30 cellular contexts compared by ENCODE assay signal in the genomic region with DNA sequence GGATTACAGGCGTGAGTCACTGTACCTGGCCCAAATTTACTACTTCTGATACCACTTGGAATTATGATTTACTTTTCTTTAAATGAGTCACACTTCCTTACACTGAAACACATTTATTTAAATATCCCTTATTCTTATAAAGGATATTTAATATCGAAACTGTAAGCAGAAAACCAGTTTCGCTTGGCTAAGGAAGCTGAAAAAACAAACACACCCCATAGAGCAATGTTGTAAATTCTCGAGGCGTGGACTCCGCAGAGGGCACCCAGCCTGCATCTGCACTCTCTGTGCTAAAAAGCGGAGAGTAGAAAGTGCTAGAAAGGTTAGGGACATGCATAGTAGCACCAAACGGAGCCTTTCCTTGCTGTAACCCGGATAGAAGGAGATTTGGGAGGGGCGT.
A peak's percentile ranks its signal among the peaks of the same experiment; 100 is the strongest.
DNase-seq lines count a peak whose midpoint lies in the region; ATAC-seq and TF ChIP-seq lines count a peak whose summit lies in the region.
"Had no signal": no experiment of that assay in that cellular context is flagged by ENCODE, and none has a peak within 500 bp of the region (broad histone marks: within the 10 kb centered on the region; RNA-seq: fewer than 3 reads in every experiment).

No MANE protein-coding gene starts in this region.

- H2BK5ac ChIP-seq in neuronal stem cell (ENCODE audit: low read length) = no peak overlapping the region

- DNase-seq in Caki2 (ENCODE audit: low read depth) (peak; percentile 29), RWPE1 (ENCODE audit: low spot score) (peak; percentile 74), esophagus squamous epithelium (lab: John Stamatoyannopoulos, UW) (no peak), neuronal stem cell (ENCODE audit: low spot score) (no peak), Peyer's patch (no peak), hypothalamus (lab: John Stamatoyannopoulos, UW) (no peak), T-helper 9 cell (no peak)
- no peak for DNase-seq in stimulated activated effector memory CD8-positive, alpha-beta T cell treated with anti-CD3 and anti-CD28 coated beads, Interleukin-12 subunit alpha, Interleukin-12 subunit beta, amount 100 ng/mL, for 72 hours (ENCODE audit: low spot score in 2 of 2)
- DNase-seq: ACHN; activated CD4-positive, CD25-positive, alpha-beta regulatory T cell treated with anti-CD3 and anti-CD28 coated beads, Interleukin-2, amount 50 U/mL, for 72 hours; activated CD8-positive, alpha-beta T cell treated with anti-CD3 and anti-CD28 coated beads, Interleukin-2, amount 10 ng/mL, durations not matched to agents 7 days and 5 days; activated T-cell treated with anti-CD3 and anti-CD28 coated beads, Interleukin-2, amount 50 U/mL, for 1 hour; adrenal gland; DMS153; kidney glomerular epithelial cell; mesendoderm; MV-4-11; NCI-H187 treated with DMSO at 0.1 percent for 48 hours; NCI-H526 treated with DMSO at 0.1 percent for 48 hours; pancreas; SHP77; sigmoid colon; substantia nigra had no signal

- no peak overlapping the region for H2BK120ac ChIP-seq in neuronal stem cell (ENCODE audit: low read depth, low read length)

- no peak for TF ChIP-seq CTCF in RWPE1 (conservative IDR thresholded peaks at IDR 0.05; ENCODE audit: low read depth)
- no peak for TF ChIP-seq CTCF in esophagus squamous epithelium (IDR thresholded peaks at IDR 0.05)
- no peak for TF ChIP-seq CTCF in Peyer's patch (IDR thresholded peaks at IDR 0.05)

- peak overlapping the region; percentile 73 for H3K27ac ChIP-seq in RWPE1
- peak overlapping the region; percentile 53 to 86 (median 78) for H3K27ac ChIP-seq in esophagus squamous epithelium
- no peak overlapping the region for H3K27ac ChIP-seq in neuronal stem cell (replicated peaks; ENCODE audit: low read length)
- H3K27ac ChIP-seq in Peyer's patch = peak overlapping the region in 1 of 4 donors; percentile 68
- H3K27ac ChIP-seq: adrenal gland, C4-2B, gastroesophageal sphincter, pancreas, sigmoid colon, vagina had no signal

- no peak overlapping the region for H3K18ac ChIP-seq in neuronal stem cell (ENCODE audit: low read length)

- no peak overlapping the region for H3K4me2 ChIP-seq in neuronal stem cell (ENCODE audit: insufficient read depth, low read length, poor library complexity, severe bottlenecking)

- H2AFZ ChIP-seq in neuronal stem cell (ENCODE audit: low read length) = no peak overlapping the region

- TF ChIP-seq POLR2A in esophagus squamous epithelium (IDR thresholded peaks at IDR 0.05) (no peak), Peyer's patch (IDR thresholded peaks at IDR 0.05) (no peak)

- H3K27me3 ChIP-seq in esophagus squamous epithelium (no peaks in the 10 kb centered on the region), neuronal stem cell (ENCODE audit: control insufficient read depth in 3 of 3, insufficient read depth in 3 of 3, low read depth in 1 of 3, low read length in 3 of 3) (peaks cover 0 to 9% (median 0%) of the 10 kb centered on the region in 3 experiments), Peyer's patch (no peaks in the 10 kb centered on the region)
- H3K27me3 ChIP-seq: adrenal gland, gastroesophageal sphincter, pancreas, sigmoid colon, vagina had no signal

- H3K23ac ChIP-seq in neuronal stem cell (ENCODE audit: low read depth, low read length, poor library complexity) = no peak overlapping the region

- in situ Hi-C loops in Caki2 (cut with HindIII; ENCODE audit: low pct_unique_long_range_greater_than_20kb, low sequenced_read_pairs) = no loop called here

- no peak for ATAC-seq in stimulated activated effector memory CD8-positive, alpha-beta T cell treated with anti-CD3 and anti-CD28 coated beads, Interleukin-12 subunit alpha, Interleukin-12 subunit beta, amount 100 ng/mL, for 72 hours
- ATAC-seq: activated CD8-positive, alpha-beta T cell treated with anti-CD3 and anti-CD28 coated beads, Interleukin-2, amount 10 ng/mL, durations not matched to agents 7 days and 5 days; gastroesophageal sphincter; K562; natural killer cell treated with Interleukin-12 subunit alpha and Interleukin-12 subunit beta and Interleukin-15 and Interleukin-18, amount 100 ng/mL, for 72 hours had no signal

- no peak overlapping the region for H4K8ac ChIP-seq in neuronal stem cell (ENCODE audit: low read depth, low read length)

- no peak overlapping the region for H3K27ac Mint-ChIP-seq in stimulated activated effector memory CD8-positive, alpha-beta T cell treated with anti-CD3 and anti-CD28 coated beads, Interleukin-12 subunit alpha, Interleukin-12 subunit beta, amount 100 ng/mL, for 72 hours
- H3K27ac Mint-ChIP-seq: activated CD8-positive, alpha-beta T cell treated with anti-CD3 and anti-CD28 coated beads, Interleukin-2, amount 10 ng/mL, durations not matched to agents 7 days and 5 days; dendritic cell treated with granulocyte-macrophage colony-stimulating factor and Interleukin-4, amounts not matched to agents 40 ng/mL and 50 ng/mL, for 4 days; natural killer cell treated with Interleukin-12 subunit alpha and Interleukin-12 subunit beta and Interleukin-15 and Interleukin-18, amount 100 ng/mL, for 72 hours had no signal

- H3K4me3 ChIP-seq in esophagus squamous epithelium (no peak overlapping the region), neuronal stem cell (ENCODE audit: low read length in 2 of 2) (no peak overlapping the region), Peyer's patch (no peak overlapping the region)
- H3K4me3 ChIP-seq: adrenal gland, gastroesophageal sphincter, HAP-1, K562, pancreas, sigmoid colon, vagina had no signal

- no peak overlapping the region for H3K9ac ChIP-seq in neuronal stem cell (ENCODE audit: low read depth, low read length, poor library complexity)

- no peak overlapping the region for H2BK12ac ChIP-seq in neuronal stem cell (ENCODE audit: low read length)

- H3K36me3 ChIP-seq in esophagus squamous epithelium (no peaks in the 10 kb centered on the region), neuronal stem cell (replicated peaks in 1 of 2; ENCODE audit: control insufficient read depth in 2 of 2, insufficient read depth in 2 of 2, low read length in 2 of 2) (no peaks in the 10 kb centered on the region), Peyer's patch (no peaks in the 10 kb centered on the region)
- H3K36me3 ChIP-seq: adrenal gland, HAP-1, pancreas, vagina had no signal

- CTCF ChIA-PET in RWPE1 (lab: Yijun Ruan, JAX) = interaction anchor here (0.7 kb wide), 2 partner anchors 123 to 544 kb away, joined by 3 to 5 read pairs; no protein-coding TSS in a partner anchor

- POLR2A ChIA-PET in RWPE1 (lab: Yijun Ruan, JAX; ENCODE audit: low non-redundant PET) = no interaction called here

- H4K91ac ChIP-seq in neuronal stem cell (ENCODE audit: low read depth, low read length, poor library complexity) = no peak overlapping the region

- H3K4ac ChIP-seq in neuronal stem cell (ENCODE audit: low read length) = no peak overlapping the region

- H3K9me3 Mint-ChIP-seq in stimulated activated effector memory CD8-positive, alpha-beta T cell treated with anti-CD3 and anti-CD28 coated beads, Interleukin-12 subunit alpha, Interleukin-12 subunit beta, amount 100 ng/mL, for 72 hours = no peaks in the 10 kb centered on the region
- H3K9me3 Mint-ChIP-seq: dendritic cell treated with granulocyte-macrophage colony-stimulating factor and Interleukin-4, amounts not matched to agents 40 ng/mL and 50 ng/mL, for 4 days; natural killer cell treated with Interleukin-12 subunit alpha and Interleukin-12 subunit beta and Interleukin-15 and Interleukin-18, amount 100 ng/mL, for 72 hours had no signal

- no peaks in the 10 kb centered on the region for H3K36me3 Mint-ChIP-seq in stimulated activated effector memory CD8-positive, alpha-beta T cell treated with anti-CD3 and anti-CD28 coated beads, Interleukin-12 subunit alpha, Interleukin-12 subunit beta, amount 100 ng/mL, for 72 hours
- H3K36me3 Mint-ChIP-seq: natural killer cell treated with Interleukin-12 subunit alpha and Interleukin-12 subunit beta and Interleukin-15 and Interleukin-18, amount 100 ng/mL, for 72 hours had no signal

- 35 to 50% methylated on average over 4 to 10 of the region's 10 CpGs for WGBS in esophagus squamous epithelium, 2 donors
- no CpG with 5 or more reads among the region's 10 CpGs for WGBS in neuronal stem cell (ENCODE audit: extremely low coverage in 2 of 2, insufficient read length in 2 of 2, insufficient replicate concordance in 1 of 2), 2 donors

- H3K4me3 Mint-ChIP-seq in stimulated activated effector memory CD8-positive, alpha-beta T cell treated with anti-CD3 and anti-CD28 coated beads, Interleukin-12 subunit alpha, Interleukin-12 subunit beta, amount 100 ng/mL, for 72 hours = no peak overlapping the region
- H3K4me3 Mint-ChIP-seq: activated CD8-positive, alpha-beta T cell treated with anti-CD3 and anti-CD28 coated beads, Interleukin-2, amount 10 ng/mL, durations not matched to agents 7 days and 5 days; dendritic cell treated with granulocyte-macrophage colony-stimulating factor and Interleukin-4, amounts not matched to agents 40 ng/mL and 50 ng/mL, for 4 days; natural killer cell treated with Interleukin-12 subunit alpha and Interleukin-12 subunit beta and Interleukin-15 and Interleukin-18, amount 100 ng/mL, for 72 hours had no signal

- peaks cover 1% of the 10 kb centered on the region for H3K79me1 ChIP-seq in neuronal stem cell (ENCODE audit: low read depth, low read length)

- H3K4me1 ChIP-seq in esophagus squamous epithelium (peaks cover 0 to 26% (median 7%) of the 10 kb centered on the region in 3 donors), neuronal stem cell (ENCODE audit: control insufficient read depth in 2 of 2, insufficient read depth in 1 of 2, low read depth in 1 of 2, low read length in 2 of 2) (peaks cover 0 to 3% of the 10 kb centered on the region in 2 donors), Peyer's patch (peaks cover 0 to 8% (median 0%) of the 10 kb centered on the region in 4 donors)
- H3K4me1 ChIP-seq: adrenal gland, gastroesophageal sphincter, HAP-1, pancreas, sigmoid colon, vagina had no signal

- H3K9me3 ChIP-seq in esophagus squamous epithelium (no peaks in the 10 kb centered on the region), neuronal stem cell (replicated peaks in 1 of 2; ENCODE audit: control insufficient read depth in 2 of 2, insufficient read depth in 1 of 2, low read depth in 1 of 2, low read length in 2 of 2) (no peaks in the 10 kb centered on the region), Peyer's patch (no peaks in the 10 kb centered on the region)
- H3K9me3 ChIP-seq: adrenal gland, gastroesophageal sphincter, HAP-1, pancreas, sigmoid colon, vagina had no signal

- H2AK5ac ChIP-seq in neuronal stem cell (ENCODE audit: low read depth, low read length) = peak overlapping the region; percentile 53

- no peak overlapping the region for H2BK15ac ChIP-seq in neuronal stem cell (ENCODE audit: low read length)

- intact Hi-C loops in esophagus squamous epithelium (cut with DNase I) = no loop called here

- H3K4me1 Mint-ChIP-seq in stimulated activated effector memory CD8-positive, alpha-beta T cell treated with anti-CD3 and anti-CD28 coated beads, Interleukin-12 subunit alpha, Interleukin-12 subunit beta, amount 100 ng/mL, for 72 hours = no peaks in the 10 kb centered on the region

- no peak overlapping the region for H3K14ac ChIP-seq in neuronal stem cell (ENCODE audit: low read length)

Comparison
In these comparisons a context has a peak if more than half of its experiments do, and no peak if none do; other contexts are left out.
1. DNase-seq: peak in Caki2 (single experiment) and RWPE1 (single experiment); none in esophagus squamous epithelium (single experiment), neuronal stem cell (single experiment), Peyer's patch (0 of 3), stimulated activated effector memory CD8-positive, alpha-beta T cell treated with anti-CD3 and anti-CD28 coated beads, Interleukin-12 subunit alpha, Interleukin-12 subunit beta, amount 100 ng/mL, for 72 hours (0 of 2), hypothalamus (0 of 51) and T-helper 9 cell (single experiment).